22 cellular contexts compared by ENCODE assay signal in the genomic region with DNA sequence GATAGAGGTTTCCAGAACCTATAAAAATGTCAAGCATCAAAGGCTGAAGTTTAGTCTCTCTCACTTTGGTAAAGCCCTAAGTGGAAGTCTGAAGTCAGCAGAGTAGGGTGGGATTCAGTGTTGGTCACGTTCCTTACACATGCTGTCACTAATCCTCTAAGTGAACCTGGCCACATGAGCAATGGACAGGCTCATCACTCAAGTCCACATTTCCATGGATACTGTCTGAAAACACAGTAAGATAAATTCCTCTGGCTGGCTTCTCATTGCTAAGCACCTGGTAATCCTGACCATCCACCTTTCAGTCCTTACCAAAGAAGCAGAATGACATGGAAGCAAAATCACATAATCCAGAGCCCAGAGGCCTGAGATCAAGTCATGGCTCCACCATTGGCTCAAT. TPM values are rescaled to one million over a fixed set of nuclear protein-coding genes. Genes with fewer than 3 reads are reported as not detected.
"Had no signal": no experiment of that assay in that cellular context is flagged by ENCODE, and none has a peak within 500 bp of the region (broad histone marks: within the 10 kb centered on the region; RNA-seq: fewer than 3 reads in every experiment).

No MANE protein-coding gene starts in this region.

- H3K4me3 ChIP-seq: heart left ventricle, left lung, lower lobe of right lung, right lobe of liver, upper lobe of left lung had no signal

- H3K27me3 ChIP-seq: heart left ventricle, left lung, right lobe of liver, upper lobe of left lung had no signal

- DNase-seq: activated B cell treated with CpG ODN at 0.5 μM for 24 hours; activated effector memory CD4-positive, alpha-beta T cell treated with anti-CD3 and anti-CD28 coated beads, Interleukin-2, amount 50 U/mL, for 16 hours; activated naive CD4-positive, alpha-beta T cell treated with anti-CD3 and anti-CD28 coated beads for 36 hours; activated naive CD8-positive, alpha-beta T cell treated with anti-CD3 and anti-CD28 coated beads for 36 hours; amniotic stem cell; central memory CD4-positive, alpha-beta T cell; heart left ventricle; left lung; lower lobe of right lung; right lobe of liver; small intestine; stimulated activated CD4-positive, alpha-beta T cell treated with anti-CD3 and anti-CD28 coated beads, Interleukin-1b, Interleukin-23, amount 100 ng/mL, for 48 hours; stimulated activated CD4-positive, alpha-beta T cell treated with anti-CD3 and anti-CD28 coated beads, Interleukin-4, amount 100 ng/mL, for 4 hours; stimulated activated CD8-positive, alpha-beta memory T cell treated with anti-CD3 and anti-CD28 coated beads, Interleukin-4, amount 100 ng/mL, for 48 hours; stimulated activated naive CD8-positive, alpha-beta T cell treated with anti-CD3 and anti-CD28 coated beads, Interleukin-15, amount 100 ng/mL, for 72 hours; substantia nigra; T-helper 1 cell; upper lobe of left lung had no signal

- H3K4me1 ChIP-seq: right lobe of liver had no signal

- H3K9me3 ChIP-seq: left lung, lower lobe of right lung, right lobe of liver, upper lobe of left lung had no signal

- H3K36me3 ChIP-seq: heart left ventricle, left lung, lower lobe of right lung, right lobe of liver, upper lobe of left lung had no signal

- ATAC-seq: heart left ventricle; left lung; lower lobe of right lung; right lobe of liver; stimulated activated memory B cell treated with anti-CD40 and anti-IgM and Interleukin-4, amounts not matched to agents 10 μg/mL and 1 μg/mL and 100 μg/mL, for 72 hours; stimulated activated naive CD8-positive, alpha-beta T cell treated with anti-CD3 and anti-CD28 coated beads, Interleukin-15, amount 100 ng/mL, for 72 hours had no signal

- FAIRE-seq: endothelial cell of umbilical vein, small intestine had no signal

RNA-seq across cellular contexts. Expression of a gene that starts 43.8 kb away (rescaled TPM):
- total RNA-seq: activated B cell treated with CpG ODN at 0.5 μM for 24 hours; activated naive CD4-positive, alpha-beta T cell treated with anti-CD3 and anti-CD28 coated beads for 36 hours; activated naive CD8-positive, alpha-beta T cell treated with anti-CD3 and anti-CD28 coated beads for 36 hours; activated T-helper 1 cell treated with anti-CD3 and anti-CD28 coated beads, Interleukin-12 subunit alpha, Interleukin-12 subunit beta, Interleukin-2, Interleukin-4 antibody, amounts not matched to agents 30 ng/mL and 10 ng/mL and 1 ng/mL, durations not matched to agents 14 hours and 24 hours and 36 hours; osteocyte had no signal
